In genomic region chr13:52127783-52128702, GRCh38 we compare ENCODE assay signal across 8 cellular contexts.
A peak's percentile ranks its signal among the peaks of the same experiment; 100 is the strongest.
DNase-seq lines count a peak whose midpoint lies in the region; ATAC-seq lines count a peak whose summit lies in the region.

No MANE protein-coding gene starts in this region.

- peak; percentile 17 for ATAC-seq in HG03025 (IDR thresholded peaks at IDR 0.05; ENCODE audit: low FRiP score, unreplicated experiment)
- peak; percentile 60 to 68 for ATAC-seq in activated CD4-positive, CD25-positive, alpha-beta regulatory T cell treated with anti-CD3 and anti-CD28 coated beads, Interleukin-2, amount 50 U/mL, for 24 hours

- DNase-seq in NCI-H1436 (lab: John Stamatoyannopoulos, UW), result peak; percentile 40
- DNase-seq in NCI-H1436 treated with DMSO at 0.1 percent for 48 hours (lab: John Stamatoyannopoulos, UW), result no peak
- peak; percentile 19 for DNase-seq in NCI-H2227 treated with DMSO at 0.1 percent for 48 hours (lab: John Stamatoyannopoulos, UW)
- DNase-seq in dedifferentiated amniotic fluid mesenchymal stem cell (ENCODE audit: extremely low spot score), result peak; percentile 45
- DNase-seq in left kidney (ENCODE audit: low read depth, low spot score), result peak; percentile 93
- DNase-seq in stimulated activated CD4-positive, alpha-beta T cell treated with anti-CD3 and anti-CD28 coated beads, Interleukin-1b, Interleukin-23, amount 100 ng/mL, for 48 hours, result peak; percentile 39
